ENCODE assay signal across 10 cellular contexts in the genomic region with DNA sequence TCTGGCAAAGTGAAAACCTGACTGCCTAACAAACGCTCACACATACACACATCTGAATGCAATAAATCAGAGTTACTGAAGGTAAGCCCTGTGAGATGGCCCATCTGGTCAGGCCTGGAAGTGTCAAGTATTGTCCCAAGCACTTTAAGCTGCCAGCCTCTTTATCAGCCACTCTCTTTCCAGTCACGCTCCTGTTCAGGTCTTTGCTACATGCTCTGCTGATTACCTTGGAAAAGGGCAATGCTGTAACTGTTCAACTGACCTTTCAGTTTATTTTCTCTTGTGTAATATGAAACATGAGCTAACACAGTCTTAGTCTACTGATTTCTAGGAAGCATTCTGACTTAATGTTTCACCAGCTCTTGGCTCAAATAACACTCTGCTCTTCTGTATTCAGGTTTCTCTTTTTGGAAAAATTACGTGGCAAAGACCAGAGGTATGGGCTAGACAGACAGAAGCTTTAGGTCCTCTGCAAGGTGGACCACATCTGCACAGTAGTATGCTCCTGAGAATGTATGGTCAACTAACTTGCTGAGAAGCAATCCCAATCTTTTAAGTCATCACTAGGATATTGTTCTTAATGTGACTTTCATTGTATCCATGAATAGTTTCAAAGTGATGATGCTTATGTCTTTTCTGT. TPM values are rescaled to one million over a fixed set of nuclear protein-coding genes. Genes with fewer than 3 reads are reported as not detected.
DNase-seq lines count a peak whose midpoint lies in the region; ATAC-seq and TF ChIP-seq lines count a peak whose summit lies in the region.
"Had no signal": no experiment of that assay in that cellular context is flagged by ENCODE, and none has a peak within 500 bp of the region (broad histone marks: within the 10 kb centered on the region; RNA-seq: fewer than 3 reads in every experiment).

No MANE protein-coding gene starts in this region.

- H3K27me3 ChIP-seq in osteoblast (ENCODE audit: insufficient read depth, low read length), result no peaks in the 10 kb centered on the region

- no peak for TF ChIP-seq CTCF in fibroblast of the aortic adventitia (IDR thresholded peaks at IDR 0.05; ENCODE audit: insufficient read depth, low read length)
- no peak for TF ChIP-seq CTCF in osteoblast (IDR thresholded peaks at IDR 0.05; ENCODE audit: extremely low read depth, low read depth, low read length)

- H3K36me3 ChIP-seq in osteoblast (ENCODE audit: insufficient read depth, low read length), result peaks cover 6% of the 10 kb centered on the region
- H3K36me3 ChIP-seq: prostate gland had no signal

- H2AFZ ChIP-seq in osteoblast (ENCODE audit: low read length), result peak overlapping the region; percentile 0

- H3K27ac ChIP-seq in osteoblast (ENCODE audit: low read depth, low read length), result peak overlapping the region; percentile 25
- H3K27ac ChIP-seq: prostate gland had no signal

- H3K4me3 ChIP-seq in fibroblast of the aortic adventitia (ENCODE audit: low read depth, low read length) (no peak overlapping the region), osteoblast (ENCODE audit: insufficient read depth, low read length) (peak overlapping the region; percentile 5)
- H3K4me3 ChIP-seq: prostate gland had no signal

- peaks cover 11% of the 10 kb centered on the region for H3K4me1 ChIP-seq in osteoblast (ENCODE audit: insufficient read depth, low read length)
- H3K4me1 ChIP-seq: prostate gland had no signal

- no peak for ATAC-seq in HG03097 (IDR thresholded peaks at IDR 0.05; ENCODE audit: low FRiP score, unreplicated experiment)
- ATAC-seq: activated T-helper 17 cell treated with anti-CD3 and anti-CD28 coated beads, Interleukin-2, amount 50 U/mL, for 72 hours had no signal

- H3K79me2 ChIP-seq in osteoblast (ENCODE audit: insufficient read depth, low read length), result peaks cover 62% of the 10 kb centered on the region

- H4K20me1 ChIP-seq in osteoblast (ENCODE audit: insufficient read depth, low read length), result no peaks in the 10 kb centered on the region

- H3K4me2 ChIP-seq in osteoblast (ENCODE audit: insufficient read depth, low read length), result peak overlapping the region; percentile 55

- DNase-seq in GF-D8 (lab: John Stamatoyannopoulos, UW), result peak; percentile 50
- DNase-seq in NCI-H510A (lab: John Stamatoyannopoulos, UW), result peak; percentile 50
- DNase-seq in fibroblast of the aortic adventitia (ENCODE audit: low read depth), result peak; percentile 79
- no peak for DNase-seq in osteoblast (ENCODE audit: insufficient read length, low spot score, missing footprints)
- DNase-seq in OCI-M2 (lab: John Stamatoyannopoulos, UW; ENCODE audit: unreplicated experiment), result no peak
- DNase-seq in globus pallidus (ENCODE audit: low spot score), result no peak
- no peak for DNase-seq in anterior cingulate cortex (lab: John Stamatoyannopoulos, UW)

- no peaks in the 10 kb centered on the region for H3K9me3 ChIP-seq in osteoblast (ENCODE audit: low read depth, low read length)
- H3K9me3 ChIP-seq: prostate gland had no signal

RNA-seq across cellular contexts. Expression of a gene that starts 44.5 kb away (rescaled TPM):
- total RNA-seq in fibroblast of the aortic adventitia (ENCODE audit: low replicate concordance), result 117 and 204 TPM in 2 replicates
- total RNA-seq in osteoblast, result 148 and 184 TPM in 2 replicates

Comparison
In these comparisons a context has a peak if more than half of its experiments do, and no peak if none do; other contexts are left out.
1. DNase-seq: peak in GF-D8 (single experiment), NCI-H510A (single experiment) and fibroblast of the aortic adventitia (single experiment); none in osteoblast (single experiment), OCI-M2 (single experiment), globus pallidus (single experiment) and anterior cingulate cortex (0 of 58).